ENCODE assay signal across 1 cellular context in the genomic region with DNA sequence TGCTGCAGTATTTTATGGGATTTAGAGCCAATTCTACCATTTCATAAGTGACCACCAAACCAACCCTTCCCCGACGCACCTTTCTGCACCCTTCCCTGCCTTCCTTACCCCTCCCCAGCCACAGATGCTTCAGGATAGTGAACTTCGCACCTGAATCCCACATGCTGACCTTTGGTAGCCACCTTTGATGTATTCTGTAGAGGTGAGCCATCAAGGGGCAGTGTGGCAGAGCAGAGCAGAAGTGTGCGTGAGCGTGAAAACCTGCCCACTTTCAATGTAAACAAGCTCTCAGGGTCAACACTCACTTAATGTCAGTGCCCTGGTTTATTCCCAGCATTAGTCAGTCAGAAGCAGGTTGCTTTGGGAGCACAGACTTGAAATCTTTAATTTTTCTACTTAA.
TF ChIP-seq lines count a peak whose summit lies in the region.

No MANE protein-coding gene starts in this region.

TF ChIP-seq in HepG2, 621 proteins besides CTCF, POLR2A, EP300 and RAD21 (continued from another document and continues in another):
- TF ChIP-seq ZNF784 (CRISPR knock-in tag; IDR thresholded peaks at IDR 0.05; ENCODE audit: borderline replicate concordance), result no peak
- no peak for TF ChIP-seq ZNF337 (CRISPR knock-in tag; IDR thresholded peaks at IDR 0.05; ENCODE audit: borderline replicate concordance, low read depth)
- no peak for TF ChIP-seq ZNF333 (CRISPR knock-in tag; IDR thresholded peaks at IDR 0.05; ENCODE audit: borderline replicate concordance)
- peak; percentile 52 for TF ChIP-seq XRCC5 (optimal IDR thresholded peaks at IDR 0.05; ENCODE audit: low read length)
- no peak for TF ChIP-seq KLF12 (CRISPR knock-in tag; IDR thresholded peaks at IDR 0.05; ENCODE audit: borderline replicate concordance)
- TF ChIP-seq, protein P1, sequence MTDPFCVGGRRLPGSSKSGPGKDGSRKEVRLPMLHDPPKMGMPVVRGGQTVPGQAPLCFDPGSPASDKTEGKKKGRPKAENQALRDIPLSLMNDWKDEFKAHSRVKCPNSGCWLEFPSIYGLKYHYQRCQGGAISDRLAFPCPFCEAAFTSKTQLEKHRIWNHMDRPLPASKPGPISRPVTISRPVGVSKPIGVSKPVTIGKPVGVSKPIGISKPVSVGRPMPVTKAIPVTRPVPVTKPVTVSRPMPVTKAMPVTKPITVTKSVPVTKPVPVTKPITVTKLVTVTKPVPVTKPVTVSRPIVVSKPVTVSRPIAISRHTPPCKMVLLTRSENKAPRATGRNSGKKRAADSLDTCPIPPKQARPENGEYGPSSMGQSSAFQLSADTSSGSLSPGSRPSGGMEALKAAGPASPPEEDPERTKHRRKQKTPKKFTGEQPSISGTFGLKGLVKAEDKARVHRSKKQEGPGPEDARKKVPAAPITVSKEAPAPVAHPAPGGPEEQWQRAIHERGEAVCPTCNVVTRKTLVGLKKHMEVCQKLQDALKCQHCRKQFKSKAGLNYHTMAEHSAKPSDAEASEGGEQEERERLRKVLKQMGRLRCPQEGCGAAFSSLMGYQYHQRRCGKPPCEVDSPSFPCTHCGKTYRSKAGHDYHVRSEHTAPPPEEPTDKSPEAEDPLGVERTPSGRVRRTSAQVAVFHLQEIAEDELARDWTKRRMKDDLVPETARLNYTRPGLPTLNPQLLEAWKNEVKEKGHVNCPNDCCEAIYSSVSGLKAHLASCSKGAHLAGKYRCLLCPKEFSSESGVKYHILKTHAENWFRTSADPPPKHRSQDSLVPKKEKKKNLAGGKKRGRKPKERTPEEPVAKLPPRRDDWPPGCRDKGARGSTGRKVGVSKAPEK (CRISPR knock-in tag; IDR thresholded peaks at IDR 0.05; ENCODE audit: borderline replicate concordance), result no peak
- TF ChIP-seq MED8 (CRISPR knock-in tag; IDR thresholded peaks at IDR 0.05; ENCODE audit: insufficient replicate concordance), result no peak
- no peak for TF ChIP-seq RFX1 (IDR thresholded peaks at IDR 0.05)
- TF ChIP-seq GFI1 (CRISPR knock-in tag; IDR thresholded peaks at IDR 0.05; ENCODE audit: borderline replicate concordance), result peak; percentile 52; the same call in 1 of the 2 replicates
- no peak for TF ChIP-seq SMAD1 (CRISPR knock-in tag; IDR thresholded peaks at IDR 0.05; ENCODE audit: borderline replicate concordance, low read depth)
- TF ChIP-seq RFX3 (CRISPR knock-in tag; IDR thresholded peaks at IDR 0.05), result no peak
- TF ChIP-seq ZNF260 (CRISPR knock-in tag; IDR thresholded peaks at IDR 0.05; ENCODE audit: borderline replicate concordance, low read depth), result no peak
- TF ChIP-seq, protein P2, sequence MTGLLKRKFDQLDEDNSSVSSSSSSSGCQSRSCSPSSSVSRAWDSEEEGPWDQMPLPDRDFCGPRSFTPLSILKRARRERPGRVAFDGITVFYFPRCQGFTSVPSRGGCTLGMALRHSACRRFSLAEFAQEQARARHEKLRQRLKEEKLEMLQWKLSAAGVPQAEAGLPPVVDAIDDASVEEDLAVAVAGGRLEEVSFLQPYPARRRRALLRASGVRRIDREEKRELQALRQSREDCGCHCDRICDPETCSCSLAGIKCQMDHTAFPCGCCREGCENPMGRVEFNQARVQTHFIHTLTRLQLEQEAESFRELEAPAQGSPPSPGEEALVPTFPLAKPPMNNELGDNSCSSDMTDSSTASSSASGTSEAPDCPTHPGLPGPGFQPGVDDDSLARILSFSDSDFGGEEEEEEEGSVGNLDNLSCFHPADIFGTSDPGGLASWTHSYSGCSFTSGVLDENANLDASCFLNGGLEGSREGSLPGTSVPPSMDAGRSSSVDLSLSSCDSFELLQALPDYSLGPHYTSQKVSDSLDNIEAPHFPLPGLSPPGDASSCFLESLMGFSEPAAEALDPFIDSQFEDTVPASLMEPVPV (CRISPR knock-in tag; IDR thresholded peaks at IDR 0.05), result no peak
- no peak for TF ChIP-seq HDAC6 (IDR thresholded peaks at IDR 0.05; ENCODE audit: low read depth, low read length)
- TF ChIP-seq MLLT10 (CRISPR knock-in tag; IDR thresholded peaks at IDR 0.05), result no peak
- no peak for TF ChIP-seq U2AF2 (IDR thresholded peaks at IDR 0.05; ENCODE audit: low read depth, low read length)
- TF ChIP-seq ZBTB8A (CRISPR knock-in tag; IDR thresholded peaks at IDR 0.05; ENCODE audit: borderline replicate concordance, low read depth), result no peak
- TF ChIP-seq PITX1 (CRISPR knock-in tag; IDR thresholded peaks at IDR 0.05), result no peak
- TF ChIP-seq ELF3 (CRISPR knock-in tag; IDR thresholded peaks at IDR 0.05), result peak; percentile 73
- no peak for TF ChIP-seq RORA (CRISPR knock-in tag; IDR thresholded peaks at IDR 0.05)
- TF ChIP-seq, protein P3, sequence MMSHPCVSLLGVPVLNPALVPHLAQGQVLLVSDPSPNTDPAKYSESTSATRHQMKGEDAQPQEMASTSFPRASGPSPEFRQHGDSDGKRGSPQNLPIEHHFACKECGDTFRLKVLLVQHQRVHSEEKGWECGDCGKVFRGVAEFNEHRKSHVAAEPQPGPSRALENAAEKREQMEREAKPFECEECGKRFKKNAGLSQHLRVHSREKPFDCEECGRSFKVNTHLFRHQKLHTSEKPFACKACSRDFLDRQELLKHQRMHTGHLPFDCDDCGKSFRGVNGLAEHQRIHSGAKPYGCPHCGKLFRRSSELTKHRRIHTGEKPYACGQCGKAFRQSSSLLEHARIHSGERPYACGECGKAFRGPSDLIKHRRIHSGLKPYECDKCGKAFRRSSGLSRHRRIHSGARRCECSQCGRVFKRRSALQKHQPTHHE (CRISPR knock-in tag; IDR thresholded peaks at IDR 0.05; ENCODE audit: borderline replicate concordance), result no peak
- TF ChIP-seq ZFP36L2 (CRISPR knock-in tag; IDR thresholded peaks at IDR 0.05), result no peak
- TF ChIP-seq MAZ (IDR thresholded peaks at IDR 0.05; ENCODE audit: borderline replicate concordance, low read depth, low read length), result no peak
- TF ChIP-seq MAZ (CRISPR knock-in tag; IDR thresholded peaks at IDR 0.05; ENCODE audit: low read depth), result no peak
- TF ChIP-seq, protein P4, sequence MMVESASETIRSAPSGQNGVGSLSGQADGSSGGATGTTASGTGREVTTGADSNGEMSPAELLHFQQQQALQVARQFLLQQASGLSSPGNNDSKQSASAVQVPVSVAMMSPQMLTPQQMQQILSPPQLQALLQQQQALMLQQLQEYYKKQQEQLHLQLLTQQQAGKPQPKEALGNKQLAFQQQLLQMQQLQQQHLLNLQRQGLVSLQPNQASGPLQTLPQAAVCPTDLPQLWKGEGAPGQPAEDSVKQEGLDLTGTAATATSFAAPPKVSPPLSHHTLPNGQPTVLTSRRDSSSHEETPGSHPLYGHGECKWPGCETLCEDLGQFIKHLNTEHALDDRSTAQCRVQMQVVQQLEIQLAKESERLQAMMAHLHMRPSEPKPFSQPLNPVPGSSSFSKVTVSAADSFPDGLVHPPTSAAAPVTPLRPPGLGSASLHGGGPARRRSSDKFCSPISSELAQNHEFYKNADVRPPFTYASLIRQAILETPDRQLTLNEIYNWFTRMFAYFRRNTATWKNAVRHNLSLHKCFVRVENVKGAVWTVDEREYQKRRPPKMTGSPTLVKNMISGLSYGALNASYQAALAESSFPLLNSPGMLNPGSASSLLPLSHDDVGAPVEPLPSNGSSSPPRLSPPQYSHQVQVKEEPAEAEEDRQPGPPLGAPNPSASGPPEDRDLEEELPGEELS (CRISPR knock-in tag; IDR thresholded peaks at IDR 0.05), result peak; percentile 88
- TF ChIP-seq NFATC3 (CRISPR knock-in tag; IDR thresholded peaks at IDR 0.05), result no peak
- TF ChIP-seq ZNF468 (CRISPR knock-in tag; IDR thresholded peaks at IDR 0.05), result no peak
- TF ChIP-seq ATF7 (IDR thresholded peaks at IDR 0.05), result no peak
- no peak for TF ChIP-seq ATF7 (CRISPR knock-in tag; IDR thresholded peaks at IDR 0.05)
- TF ChIP-seq STAT5B (CRISPR knock-in tag; IDR thresholded peaks at IDR 0.05), result no peak
- TF ChIP-seq FIP1L1 (IDR thresholded peaks at IDR 0.05; ENCODE audit: borderline replicate concordance, insufficient read depth, low read depth, low read length), result no peak
- TF ChIP-seq ARHGAP35 (CRISPR knock-in tag; IDR thresholded peaks at IDR 0.05; ENCODE audit: borderline replicate concordance), result no peak
- TF ChIP-seq, protein P5, sequence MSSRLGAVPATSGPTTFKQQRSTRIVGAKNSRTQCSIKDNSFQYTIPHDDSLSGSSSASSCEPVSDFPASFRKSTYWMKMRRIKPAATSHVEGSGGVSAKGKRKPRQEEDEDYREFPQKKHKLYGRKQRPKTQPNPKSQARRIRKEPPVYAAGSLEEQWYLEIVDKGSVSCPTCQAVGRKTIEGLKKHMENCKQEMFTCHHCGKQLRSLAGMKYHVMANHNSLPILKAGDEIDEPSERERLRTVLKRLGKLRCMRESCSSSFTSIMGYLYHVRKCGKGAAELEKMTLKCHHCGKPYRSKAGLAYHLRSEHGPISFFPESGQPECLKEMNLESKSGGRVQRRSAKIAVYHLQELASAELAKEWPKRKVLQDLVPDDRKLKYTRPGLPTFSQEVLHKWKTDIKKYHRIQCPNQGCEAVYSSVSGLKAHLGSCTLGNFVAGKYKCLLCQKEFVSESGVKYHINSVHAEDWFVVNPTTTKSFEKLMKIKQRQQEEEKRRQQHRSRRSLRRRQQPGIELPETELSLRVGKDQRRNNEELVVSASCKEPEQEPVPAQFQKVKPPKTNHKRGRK (CRISPR knock-in tag; IDR thresholded peaks at IDR 0.05), result no peak
- peak; percentile 57; the same call in 1 of the 2 replicates for TF ChIP-seq PRMT3 (CRISPR knock-in tag; IDR thresholded peaks at IDR 0.05; ENCODE audit: borderline replicate concordance, low read depth)
- peak; percentile 80 for TF ChIP-seq FOSL2 (CRISPR knock-in tag; IDR thresholded peaks at IDR 0.05)
- no peak for TF ChIP-seq TP53 (CRISPR knock-in tag; conservative IDR thresholded peaks at IDR 0.05)
- TF ChIP-seq, protein P6, sequence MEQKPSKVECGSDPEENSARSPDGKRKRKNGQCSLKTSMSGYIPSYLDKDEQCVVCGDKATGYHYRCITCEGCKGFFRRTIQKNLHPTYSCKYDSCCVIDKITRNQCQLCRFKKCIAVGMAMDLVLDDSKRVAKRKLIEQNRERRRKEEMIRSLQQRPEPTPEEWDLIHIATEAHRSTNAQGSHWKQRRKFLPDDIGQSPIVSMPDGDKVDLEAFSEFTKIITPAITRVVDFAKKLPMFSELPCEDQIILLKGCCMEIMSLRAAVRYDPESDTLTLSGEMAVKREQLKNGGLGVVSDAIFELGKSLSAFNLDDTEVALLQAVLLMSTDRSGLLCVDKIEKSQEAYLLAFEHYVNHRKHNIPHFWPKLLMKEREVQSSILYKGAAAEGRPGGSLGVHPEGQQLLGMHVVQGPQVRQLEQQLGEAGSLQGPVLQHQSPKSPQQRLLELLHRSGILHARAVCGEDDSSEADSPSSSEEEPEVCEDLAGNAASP (CRISPR knock-in tag; IDR thresholded peaks at IDR 0.05; ENCODE audit: borderline replicate concordance), result peak; percentile 76
- TF ChIP-seq HINFP (CRISPR knock-in tag; IDR thresholded peaks at IDR 0.05; ENCODE audit: low read depth), result no peak
- TF ChIP-seq FOXA1 (IDR thresholded peaks at IDR 0.05), result no peak
- TF ChIP-seq FOXA1 (CRISPR knock-in tag; IDR thresholded peaks at IDR 0.05), result peak; percentile 91
- TF ChIP-seq ZNF674 (CRISPR knock-in tag; IDR thresholded peaks at IDR 0.05; ENCODE audit: low read depth), result no peak
- TF ChIP-seq PRDM15 (CRISPR knock-in tag; IDR thresholded peaks at IDR 0.05), result no peak
- TF ChIP-seq, protein P7, sequence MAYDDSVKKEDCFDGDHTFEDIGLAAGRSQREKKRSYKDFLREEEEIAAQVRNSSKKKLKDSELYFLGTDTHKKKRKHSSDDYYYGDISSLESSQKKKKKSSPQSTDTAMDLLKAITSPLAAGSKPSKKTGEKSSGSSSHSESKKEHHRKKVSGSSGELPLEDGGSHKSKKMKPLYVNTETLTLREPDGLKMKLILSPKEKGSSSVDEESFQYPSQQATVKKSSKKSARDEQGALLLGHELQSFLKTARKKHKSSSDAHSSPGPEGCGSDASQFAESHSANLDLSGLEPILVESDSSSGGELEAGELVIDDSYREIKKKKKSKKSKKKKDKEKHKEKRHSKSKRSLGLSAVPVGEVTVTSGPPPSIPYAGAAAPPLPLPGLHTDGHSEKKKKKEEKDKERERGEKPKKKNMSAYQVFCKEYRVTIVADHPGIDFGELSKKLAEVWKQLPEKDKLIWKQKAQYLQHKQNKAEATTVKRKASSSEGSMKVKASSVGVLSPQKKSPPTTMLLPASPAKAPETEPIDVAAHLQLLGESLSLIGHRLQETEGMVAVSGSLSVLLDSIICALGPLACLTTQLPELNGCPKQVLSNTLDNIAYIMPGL (CRISPR knock-in tag; IDR thresholded peaks at IDR 0.05; ENCODE audit: borderline replicate concordance in 1 of 2, low read depth in 1 of 2), result no peak
- TF ChIP-seq ZFAT (CRISPR knock-in tag; conservative IDR thresholded peaks at IDR 0.05), result no peak
